Comparison of ENCODE assay signal across 24 cellular contexts in the genomic region with DNA sequence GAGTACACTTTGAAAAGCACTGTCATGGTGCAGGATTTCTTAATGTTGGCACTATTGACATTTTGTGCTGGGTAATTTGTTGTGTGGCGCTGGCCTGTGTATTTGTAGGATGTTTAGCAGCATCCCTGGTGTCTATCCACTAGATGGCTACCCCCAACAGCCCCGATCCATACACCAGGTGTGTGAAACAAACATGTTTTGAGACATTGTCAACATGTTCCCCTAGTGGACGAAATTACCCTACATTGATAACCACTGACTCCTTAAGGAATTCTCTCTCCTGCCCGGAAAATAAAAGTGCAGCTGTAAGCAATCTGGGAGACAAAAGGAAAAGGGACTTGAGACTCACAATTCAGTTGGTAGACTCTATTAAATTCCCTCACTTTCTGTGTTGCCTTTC. TPM values are rescaled to one million over a fixed set of nuclear protein-coding genes. Genes with fewer than 3 reads are reported as not detected.
DNase-seq lines count a peak whose midpoint lies in the region; ATAC-seq and TF ChIP-seq lines count a peak whose summit lies in the region.
"Had no signal": no experiment of that assay in that cellular context is flagged by ENCODE, and none has a peak within 500 bp of the region (broad histone marks: within the 10 kb centered on the region; RNA-seq: fewer than 3 reads in every experiment).

No MANE protein-coding gene starts in this region.

- peaks cover 6% of the 10 kb centered on the region; the same call in 1 of the 2 replicates for H3K36me3 Mint-ChIP-seq in HFFc6 (ENCODE audit: low read depth)
- H3K36me3 Mint-ChIP-seq in endodermal cell (ENCODE audit: low read depth): no peaks in the 10 kb centered on the region
- no peaks in the 10 kb centered on the region for H3K36me3 Mint-ChIP-seq in progenitor cell of endocrine pancreas (ENCODE audit: insufficient read depth)
- no peaks in the 10 kb centered on the region for H3K36me3 Mint-ChIP-seq in stimulated activated naive B cell treated with anti-CD40 and anti-IgM and Interleukin-4, amounts not matched to agents 10 μg/mL and 1 μg/mL and 100 μg/mL, for 72 hours
- no peaks in the 10 kb centered on the region for H3K36me3 Mint-ChIP-seq in T-cell

- H3K4me3 Mint-ChIP-seq in HFFc6 (no peak overlapping the region), endodermal cell (no peak overlapping the region), progenitor cell of endocrine pancreas (ENCODE audit: low read depth) (no peak overlapping the region), T-cell (no peak overlapping the region)
- no peak overlapping the region for H3K4me3 Mint-ChIP-seq in stimulated activated naive B cell treated with anti-CD40 and anti-IgM and Interleukin-4, amounts not matched to agents 10 μg/mL and 1 μg/mL and 100 μg/mL, for 72 hours
- H3K4me3 Mint-ChIP-seq: activated B cell treated with CpG ODN at 0.5 μM for 24 hours; effector memory CD8-positive, alpha-beta T cell; stimulated activated naive CD8-positive, alpha-beta T cell treated with anti-CD3 and anti-CD28 coated beads, Interleukin-15, Interleukin-2, amounts not matched to agents 100 ng/mL and 50 ng/mL, for 24 hours had no signal

- no peak overlapping the region for H3K9ac ChIP-seq in endodermal cell (ENCODE audit: extremely low read depth, low read length, poor library complexity, severe bottlenecking)
- H3K9ac ChIP-seq: BLaER1 treated with 17β-estradiol and CSF1 and Interleukin-3, amounts not matched to agents 10 nM and 100 nM had no signal

- H3K36me3 ChIP-seq in endodermal cell (ENCODE audit: control insufficient read depth, insufficient read depth, low read length): no peaks in the 10 kb centered on the region
- H3K36me3 ChIP-seq: BLaER1 treated with 17β-estradiol and CSF1 and Interleukin-3, amounts not matched to agents 10 nM and 100 nM; thyroid gland had no signal

- DNase-seq in DMS 273 (lab: John Stamatoyannopoulos, UW; ENCODE audit: unreplicated experiment) (peak; percentile 5), DMS 273 treated with DMSO at 0.1 percent for 48 hours (lab: John Stamatoyannopoulos, UW) (no peak), HFFc6 (no peak), endodermal cell (peak; percentile 48), progenitor cell of endocrine pancreas (ENCODE audit: low spot score, unreplicated experiment) (no peak), T-cell (no peak)
- DNase-seq in activated CD8-positive, alpha-beta memory T cell treated with anti-CD3 and anti-CD28 coated beads, Interleukin-2, amount 50 U/mL, for 4 hours: no peak
- no peak for DNase-seq in stimulated activated naive B cell treated with anti-CD40 and anti-IgM and Interleukin-4, amounts not matched to agents 10 μg/mL and 1 μg/mL and 100 μg/mL, for 72 hours
- DNase-seq: 8988T; activated B cell treated with CpG ODN at 0.5 μM for 24 hours; activated CD4-positive, alpha-beta T cell treated with anti-CD3 and anti-CD28 coated beads, Interleukin-2, amount 50 U/mL, for 4 hours; activated CD8-positive, alpha-beta memory T cell treated with anti-CD3 and anti-CD28 coated beads, Interleukin-2, amount 50 U/mL, for 48 hours; activated effector memory CD4-positive, alpha-beta T cell treated with Interleukin-2 at 50 U/mL for 16 hours; effector memory CD8-positive, alpha-beta T cell; mesenchymal stem cell; NCI-H1930; occipital lobe; retina; stimulated activated CD4-positive, alpha-beta T cell treated with anti-CD3 and anti-CD28 coated beads, Interleukin-4, amount 100 ng/mL, for 24 hours; T-helper 9 cell; thyroid gland had no signal

- 87% methylated on average over 4 of the region's 4 CpGs; no CpG with 5 or more reads in 1 of the 2 experiments for WGBS in endodermal cell (ENCODE audit: insufficient coverage in 1 of 2, insufficient read length in 1 of 2), 2 experiments

- H3K4me1 Mint-ChIP-seq in HFFc6 (ENCODE audit: low read depth) (peaks cover 16% of the 10 kb centered on the region), endodermal cell (no peaks in the 10 kb centered on the region), progenitor cell of endocrine pancreas (ENCODE audit: low read depth) (peaks cover 9% of the 10 kb centered on the region), T-cell (no peaks in the 10 kb centered on the region)
- H3K4me1 Mint-ChIP-seq in stimulated activated naive B cell treated with anti-CD40 and anti-IgM and Interleukin-4, amounts not matched to agents 10 μg/mL and 1 μg/mL and 100 μg/mL, for 72 hours: peaks cover under 1 to 1% of the 10 kb centered on the region in 2 donors
- H3K4me1 Mint-ChIP-seq: activated B cell treated with CpG ODN at 0.5 μM for 24 hours had no signal

- POLR2A ChIA-PET in T-cell (lab: Charles Lee): no interaction called here

- H3K9me3 Mint-ChIP-seq in HFFc6 (no peaks in the 10 kb centered on the region), endodermal cell (no peaks in the 10 kb centered on the region), progenitor cell of endocrine pancreas (ENCODE audit: low read depth) (no peaks in the 10 kb centered on the region), T-cell (no peaks in the 10 kb centered on the region)
- no peaks in the 10 kb centered on the region for H3K9me3 Mint-ChIP-seq in stimulated activated naive B cell treated with anti-CD40 and anti-IgM and Interleukin-4, amounts not matched to agents 10 μg/mL and 1 μg/mL and 100 μg/mL, for 72 hours
- H3K9me3 Mint-ChIP-seq: activated B cell treated with CpG ODN at 0.5 μM for 24 hours; effector memory CD8-positive, alpha-beta T cell; stimulated activated naive CD8-positive, alpha-beta T cell treated with anti-CD3 and anti-CD28 coated beads, Interleukin-15, Interleukin-2, amounts not matched to agents 100 ng/mL and 50 ng/mL, for 24 hours had no signal

- CTCF ChIA-PET in T-cell (lab: Charles Lee): no interaction called here

- no peaks in the 10 kb centered on the region for H3K27me3 Mint-ChIP-seq in HFFc6 (ENCODE audit: insufficient read depth)
- no peaks in the 10 kb centered on the region for H3K27me3 Mint-ChIP-seq in endodermal cell (ENCODE audit: insufficient read depth)
- no peaks in the 10 kb centered on the region for H3K27me3 Mint-ChIP-seq in progenitor cell of endocrine pancreas
- H3K27me3 Mint-ChIP-seq in stimulated activated naive B cell treated with anti-CD40 and anti-IgM and Interleukin-4, amounts not matched to agents 10 μg/mL and 1 μg/mL and 100 μg/mL, for 72 hours: no peaks in the 10 kb centered on the region
- H3K27me3 Mint-ChIP-seq in T-cell: no peaks in the 10 kb centered on the region
- H3K27me3 Mint-ChIP-seq: activated B cell treated with CpG ODN at 0.5 μM for 24 hours; stimulated activated naive CD8-positive, alpha-beta T cell treated with anti-CD3 and anti-CD28 coated beads, Interleukin-15, Interleukin-2, amounts not matched to agents 100 ng/mL and 50 ng/mL, for 24 hours had no signal

- H3K27ac ChIP-seq in endodermal cell (ENCODE audit: low read depth, low read length): no peak overlapping the region
- H3K27ac ChIP-seq: BLaER1 treated with 17β-estradiol and CSF1 and Interleukin-3, amounts not matched to agents 10 nM and 100 nM; SK-N-MC; thyroid gland had no signal

- no peaks in the 10 kb centered on the region for H3K4me1 ChIP-seq in endodermal cell (ENCODE audit: control insufficient read depth, insufficient read depth, low read length)

- no peak overlapping the region for H3K4me3 ChIP-seq in endodermal cell (ENCODE audit: low read length)
- H3K4me3 ChIP-seq: BLaER1 treated with 17β-estradiol and CSF1 and Interleukin-3, amounts not matched to agents 10 nM and 100 nM; SK-N-MC; thyroid gland had no signal

- no peaks in the 10 kb centered on the region for H3K9me3 ChIP-seq in endodermal cell (ENCODE audit: control insufficient read depth, low read length)
- H3K9me3 ChIP-seq: BLaER1 treated with 17β-estradiol and CSF1 and Interleukin-3, amounts not matched to agents 10 nM and 100 nM; thyroid gland had no signal

- H3K27me3 ChIP-seq in endodermal cell (ENCODE audit: control insufficient read depth, insufficient read depth, low read length, poor library complexity, severe bottlenecking): no peaks in the 10 kb centered on the region
- H3K27me3 ChIP-seq: BLaER1 treated with 17β-estradiol and CSF1 and Interleukin-3, amounts not matched to agents 10 nM and 100 nM; thyroid gland had no signal

- no peak for ATAC-seq in stimulated activated naive B cell treated with anti-CD40 and anti-IgM and Interleukin-4, amounts not matched to agents 10 μg/mL and 1 μg/mL and 100 μg/mL, for 72 hours (replicated peaks)
- ATAC-seq in T-cell (replicated peaks in 1 of 4): no peak
- ATAC-seq: effector memory CD8-positive, alpha-beta T cell had no signal

- H3K27ac Mint-ChIP-seq in HFFc6 (no peak overlapping the region), endodermal cell (no peak overlapping the region), progenitor cell of endocrine pancreas (no peak overlapping the region), T-cell (no peak overlapping the region)
- no peak overlapping the region for H3K27ac Mint-ChIP-seq in stimulated activated naive B cell treated with anti-CD40 and anti-IgM and Interleukin-4, amounts not matched to agents 10 μg/mL and 1 μg/mL and 100 μg/mL, for 72 hours
- H3K27ac Mint-ChIP-seq: activated B cell treated with CpG ODN at 0.5 μM for 24 hours; effector memory CD8-positive, alpha-beta T cell; stimulated activated naive CD8-positive, alpha-beta T cell treated with anti-CD3 and anti-CD28 coated beads, Interleukin-15, Interleukin-2, amounts not matched to agents 100 ng/mL and 50 ng/mL, for 24 hours had no signal

- TF ChIP-seq CTCF in HFFc6 (IDR thresholded peaks at IDR 0.05): peak; percentile 42
- peak; percentile 63 for TF ChIP-seq CTCF in endodermal cell (conservative IDR thresholded peaks at IDR 0.05)
- peak; percentile 30 for TF ChIP-seq CTCF in progenitor cell of endocrine pancreas (IDR thresholded peaks at IDR 0.05; ENCODE audit: unreplicated experiment)

RNA-seq across cellular contexts. Expression of a gene that starts 52.6 kb away (rescaled TPM):
- 100 to 1,000 TPM in 4 of 6 experiments, 10 to 100 TPM in 2; 78.0 to 131 (median 114) TPM for total RNA-seq in HFFc6 (2021; fragmentation: NEBNext Ultra II Directional; extraction: Animal tissue kit (Norgen Biotek cat#: 25700))
- total RNA-seq in endodermal cell (1 to 10 TPM; 6.4 to 7.6 TPM), progenitor cell of endocrine pancreas (13.0 and 13.6 TPM in 2 replicates), T-cell (1 to 10 TPM; 1.2 to 5.5 (median 3.4) TPM)
- polyA plus RNA-seq in endodermal cell (2013, experiment 1 of 2): 8.0 TPM
- 7.5 TPM for polyA plus RNA-seq in endodermal cell (2013, experiment 2 of 2)

Comparison
In these comparisons a context has a peak if more than half of its experiments do, and no peak if none do; other contexts are left out.
1. DNase-seq: peak in DMS 273 (single experiment) and endodermal cell (single experiment); none in DMS 273 treated with DMSO at 0.1 percent for 48 hours (single experiment), HFFc6 (single experiment), progenitor cell of endocrine pancreas (single experiment), activated CD8-positive, alpha-beta memory T cell treated with anti-CD3 and anti-CD28 coated beads, Interleukin-2, amount 50 U/mL, for 4 hours (single experiment), stimulated activated naive B cell treated with anti-CD40 and anti-IgM and Interleukin-4, amounts not matched to agents 10 μg/mL and 1 μg/mL and 100 μg/mL, for 72 hours (single experiment) and T-cell (0 of 34).
2. Peak in every context shown above with its lines, with median percentiles within 50 percentile points of each other: CTCF ChIP-seq.